8 cellular contexts compared by ENCODE assay signal in the genomic region with DNA sequence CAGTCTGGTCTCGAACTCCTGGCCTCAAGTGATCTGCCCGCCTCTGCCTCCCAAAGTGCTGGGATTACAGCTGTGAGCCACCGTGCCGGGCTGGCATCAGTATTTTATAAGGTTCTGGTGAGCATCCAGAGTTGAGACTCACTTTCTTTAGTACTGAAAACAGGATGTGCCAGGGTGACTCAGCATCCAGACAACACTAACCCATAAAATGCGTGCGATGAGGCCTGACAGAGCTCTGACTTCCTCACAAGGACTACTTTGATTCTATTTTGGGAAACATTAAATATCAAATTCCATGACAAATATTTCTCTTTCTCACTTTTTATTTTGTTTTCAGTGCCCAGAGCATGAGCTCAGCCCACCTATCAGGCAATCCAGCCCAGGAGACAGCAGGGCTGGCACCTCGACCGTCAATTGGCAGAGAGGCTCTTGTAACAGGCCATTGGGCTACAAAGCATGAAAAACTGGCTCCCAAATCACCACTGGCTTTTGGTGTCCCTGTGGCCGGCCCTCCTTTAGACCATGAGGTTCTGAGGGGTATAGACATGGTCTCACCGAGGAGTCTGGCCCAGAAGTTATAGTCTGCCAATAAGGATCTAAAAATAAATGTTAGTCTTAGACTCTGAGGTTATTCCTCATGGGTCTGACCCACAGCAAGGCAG.
DNase-seq lines count a peak whose midpoint lies in the region.

No MANE protein-coding gene starts in this region.

- peak overlapping the region; percentile 19 for H3K4me3 Mint-ChIP-seq in activated naive CD8-positive, alpha-beta T cell treated with anti-CD3 and anti-CD28 coated beads for 36 hours

- H3K27ac Mint-ChIP-seq in activated naive CD8-positive, alpha-beta T cell treated with anti-CD3 and anti-CD28 coated beads for 36 hours, result peak overlapping the region; percentile 93

- H3K4me1 Mint-ChIP-seq in activated naive CD8-positive, alpha-beta T cell treated with anti-CD3 and anti-CD28 coated beads for 36 hours, result peaks cover 28% of the 10 kb centered on the region

- H3K9me3 Mint-ChIP-seq in activated naive CD8-positive, alpha-beta T cell treated with anti-CD3 and anti-CD28 coated beads for 36 hours, result peaks cover 10% of the 10 kb centered on the region

- H3K27me3 Mint-ChIP-seq in activated naive CD8-positive, alpha-beta T cell treated with anti-CD3 and anti-CD28 coated beads for 36 hours, result no peaks in the 10 kb centered on the region

- DNase-seq in COLO668 (lab: John Stamatoyannopoulos, UW; ENCODE audit: unreplicated experiment), result peak; percentile 7
- peak; percentile 78 for DNase-seq in NCI-H460 (ENCODE audit: extremely low read depth, low read depth)
- peak; percentile 41 for DNase-seq in activated naive CD8-positive, alpha-beta T cell treated with anti-CD3 and anti-CD28 coated beads for 36 hours
- peak; percentile 77 for DNase-seq in islet precursor cell
- peak in 2 of 3 experiments; percentile 14 to 37 for DNase-seq in stimulated activated CD4-positive, alpha-beta T cell treated with anti-CD3 and anti-CD28 coated beads, TNF-alpha, amount 100 ng/mL, for 24 hours (ENCODE audit: low read depth in 3 of 3)
- DNase-seq in cerebellar nuclear complex (lab: John Stamatoyannopoulos, UW), result no peak
- no peak for DNase-seq in retina
- DNase-seq in D341Med (ENCODE audit: low spot score), result no peak

- peaks cover 19% of the 10 kb centered on the region for H3K36me3 Mint-ChIP-seq in activated naive CD8-positive, alpha-beta T cell treated with anti-CD3 and anti-CD28 coated beads for 36 hours

Comparison
In these comparisons a context has a peak if more than half of its experiments do, and no peak if none do; other contexts are left out.
1. DNase-seq: peak in COLO668 (single experiment), NCI-H460 (single experiment), activated naive CD8-positive, alpha-beta T cell treated with anti-CD3 and anti-CD28 coated beads for 36 hours (single experiment), islet precursor cell (single experiment) and stimulated activated CD4-positive, alpha-beta T cell treated with anti-CD3 and anti-CD28 coated beads, TNF-alpha, amount 100 ng/mL, for 24 hours (2 of 3); none in cerebellar nuclear complex (0 of 2), retina (single experiment) and D341Med (single experiment).